Comparison of ENCODE assay signal across 12 cellular contexts in the genomic region with DNA sequence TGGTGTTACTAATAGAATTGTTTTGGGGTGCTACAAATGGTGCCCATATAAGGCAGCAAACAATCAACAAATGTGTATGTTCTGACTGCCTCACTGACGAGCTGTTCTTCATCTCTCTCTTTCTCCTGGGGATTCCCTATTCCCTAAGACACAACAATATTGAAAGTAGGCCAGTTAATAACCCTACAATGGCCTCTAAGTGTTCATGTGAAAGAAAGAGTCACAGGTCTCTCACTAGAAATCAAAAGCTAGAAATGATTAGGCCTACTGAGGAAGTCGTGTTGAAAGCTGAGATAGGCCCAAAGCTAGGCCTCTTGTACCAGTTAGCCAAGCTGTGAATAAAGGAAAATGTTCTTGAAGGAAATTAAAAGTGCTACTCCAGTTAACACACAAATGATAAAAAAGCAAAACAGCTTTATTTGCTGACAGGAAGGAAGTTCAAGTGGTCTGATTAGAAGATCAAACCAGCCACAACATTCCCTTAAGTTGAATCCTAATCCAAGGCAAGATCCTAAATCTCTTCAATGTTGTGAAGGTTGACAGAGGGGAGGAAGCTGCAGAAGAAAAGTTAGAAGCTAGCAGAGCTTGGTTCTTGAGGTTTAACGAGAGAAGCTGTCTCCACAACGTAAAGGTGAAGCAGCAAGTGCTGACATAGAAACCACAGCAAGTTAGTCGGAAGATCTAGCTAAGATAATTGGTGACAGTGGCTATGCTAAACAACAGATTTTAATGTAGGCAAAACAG. TPM values are rescaled to one million over a fixed set of nuclear protein-coding genes. Genes with fewer than 3 reads are reported as not detected.
DNase-seq lines count a peak whose midpoint lies in the region; FAIRE-seq and TF ChIP-seq lines count a peak whose summit lies in the region.
"Had no signal": no experiment of that assay in that cellular context is flagged by ENCODE, and none has a peak within 500 bp of the region (broad histone marks: within the 10 kb centered on the region; RNA-seq: fewer than 3 reads in every experiment).

No MANE protein-coding gene starts in this region.

- H3K4me3 ChIP-seq in sigmoid colon: no peak overlapping the region
- H3K4me3 ChIP-seq in adrenal gland: no peak overlapping the region
- H3K4me3 ChIP-seq in mesendoderm (ENCODE audit: low read length): no peak overlapping the region
- H3K4me3 ChIP-seq: ascending aorta had no signal

- H2BK120ac ChIP-seq in mesendoderm (ENCODE audit: low read depth, low read length): no peak overlapping the region

- intact Hi-C loops in sigmoid colon (cut with DNase I): no loop called here
- intact Hi-C loops in adrenal gland (cut with DNase I): no loop called here

- H4K5ac ChIP-seq in mesendoderm (ENCODE audit: low read length): no peak overlapping the region

- no peak overlapping the region for H3K9ac ChIP-seq in mesendoderm (ENCODE audit: low read length)

- H3K4me1 ChIP-seq in sigmoid colon (peaks cover 0 to 93% (median 83%) of the 10 kb centered on the region in 4 donors), adrenal gland (replicated peaks in 1 of 2) (peaks cover 13 to 44% of the 10 kb centered on the region in 2 donors), mesendoderm (ENCODE audit: control insufficient read depth, low read depth, low read length) (peaks cover 4% of the 10 kb centered on the region)

- H3K4me2 ChIP-seq in mesendoderm (ENCODE audit: low read length): no peak overlapping the region

- no peak for TF ChIP-seq EP300 in sigmoid colon (IDR thresholded peaks at IDR 0.05)

- H3K27me3 ChIP-seq in sigmoid colon: no peaks in the 10 kb centered on the region
- H3K27me3 ChIP-seq in adrenal gland: no peaks in the 10 kb centered on the region
- H3K27me3 ChIP-seq in mesendoderm (ENCODE audit: insufficient read depth, low read length, poor library complexity): no peaks in the 10 kb centered on the region
- H3K27me3 ChIP-seq: ascending aorta had no signal

- no peak overlapping the region for H3K23ac ChIP-seq in mesendoderm (ENCODE audit: low read length)

- DNase-seq in GM12891 (ENCODE audit: insufficient read length, low spot score) (no peak), KG1 (lab: John Stamatoyannopoulos, UW) (peak; percentile 26), sigmoid colon (no peak), NCI-H146 (lab: John Stamatoyannopoulos, UW) (no peak), islet precursor cell (no peak), adrenal gland (no peak), mesendoderm (no peak)
- peak; percentile 73 for DNase-seq in central memory CD4-positive, alpha-beta T cell
- DNase-seq: head of caudate nucleus, NCI-H526, nucleus accumbens had no signal

- H2BK15ac ChIP-seq in mesendoderm (replicated peaks; ENCODE audit: low read depth): no peak overlapping the region

- H2BK5ac ChIP-seq in mesendoderm (ENCODE audit: low read length): no peak overlapping the region

- H3K79me2 ChIP-seq in mesendoderm (ENCODE audit: control insufficient read depth, insufficient read depth, low read length): no peaks in the 10 kb centered on the region

- peaks cover 2% of the 10 kb centered on the region for H3K79me1 ChIP-seq in mesendoderm (ENCODE audit: low read length)

- TF ChIP-seq POLR2A in GM12891 (IDR thresholded peaks at IDR 0.05; ENCODE audit: low read depth, low read length): no peak
- no peak for TF ChIP-seq POLR2A in sigmoid colon (IDR thresholded peaks at IDR 0.05)
- TF ChIP-seq POLR2A in adrenal gland (IDR thresholded peaks at IDR 0.05): no peak

- 39 to 76% methylated on average over 5 of the region's 5 CpGs for WGBS in sigmoid colon, 2 donors
- WGBS in adrenal gland, 4 donors: 63 to 68% (median 65%) methylated on average over 5 of the region's 5 CpGs
- no CpG with 5 or more reads among the region's 5 CpGs for WGBS in mesendoderm (ENCODE audit: extremely low coverage, insufficient coverage, low lambda C conversion rate)

- H3K9me3 ChIP-seq in sigmoid colon (no peaks in the 10 kb centered on the region), adrenal gland (replicated peaks in 1 of 3) (no peaks in the 10 kb centered on the region)
- H3K9me3 ChIP-seq: ascending aorta had no signal

- H2AK5ac ChIP-seq in mesendoderm (ENCODE audit: low read length): no peak overlapping the region

- H3K4ac ChIP-seq in mesendoderm (ENCODE audit: low read depth, low read length): no peak overlapping the region

- H3K27ac ChIP-seq in sigmoid colon (peak overlapping the region; percentile 57 to 98 (median 92)), adrenal gland (peak overlapping the region in 2 of 5 donors; percentile 22 to 26), mesendoderm (ENCODE audit: low read depth, low read length) (no peak overlapping the region)

- no peak overlapping the region for H3K56ac ChIP-seq in mesendoderm (ENCODE audit: low read length)

- H4K8ac ChIP-seq in mesendoderm (ENCODE audit: low read depth, low read length): no peak overlapping the region

- FAIRE-seq in GM12891 (lab: Jason Lieb, UNC): peak; percentile 35

- no peak overlapping the region for H3K18ac ChIP-seq in mesendoderm (ENCODE audit: low read length)

- H3K36me3 ChIP-seq in sigmoid colon: no peaks in the 10 kb centered on the region
- H3K36me3 ChIP-seq in adrenal gland (replicated peaks in 1 of 2): no peaks in the 10 kb centered on the region
- no peaks in the 10 kb centered on the region for H3K36me3 ChIP-seq in mesendoderm (ENCODE audit: control insufficient read depth, insufficient read depth, low read length)
- H3K36me3 ChIP-seq: ascending aorta had no signal

- TF ChIP-seq CTCF in sigmoid colon (IDR thresholded peaks at IDR 0.05): no peak
- TF ChIP-seq CTCF in adrenal gland (IDR thresholded peaks at IDR 0.05): no peak

TF ChIP-seq in GM12891, 5 proteins besides CTCF, POLR2A, EP300 and RAD21:
- no peak for TF ChIP-seq PAX5 (IDR thresholded peaks at IDR 0.05; ENCODE audit: insufficient read depth, low read length, severe bottlenecking)
- TF ChIP-seq TAF1 (IDR thresholded peaks at IDR 0.05; ENCODE audit: low read depth, low read length): no peak
- no peak for TF ChIP-seq POLR2AphosphoS5 (IDR thresholded peaks at IDR 0.05; ENCODE audit: low read depth, low read length)
- peak; percentile 70 for TF ChIP-seq SPI1 (IDR thresholded peaks at IDR 0.05; ENCODE audit: low read depth, low read length)

RNA-seq across cellular contexts. Expression of gene ATP2B4, which starts 26.3 kb away (rescaled TPM):
- polyA plus RNA-seq in GM12891 (2012; ENCODE audit: low read depth, missing spikeins): 3.6 TPM
- 100 to 1,000 TPM; 229 to 595 (median 347) TPM for total RNA-seq in sigmoid colon
- 10 to 100 TPM in 1 of 3 donors, 1 to 10 TPM in 2; 1.6 to 34.5 (median 4.2) TPM for polyA plus RNA-seq in sigmoid colon
- total RNA-seq in adrenal gland: 100 to 1,000 TPM in 4 of 8 donors, 10 to 100 TPM in 4; 88.2 to 120 (median 102) TPM
- 100 to 1,000 TPM in 1 of 3 donors, 10 to 100 TPM in 2; 38.5 to 161 (median 42.8) TPM for polyA plus RNA-seq in adrenal gland
- polyA plus RNA-seq in mesendoderm (2013, experiment 1 of 2): 9.3 TPM
- polyA plus RNA-seq in mesendoderm (2013, experiment 2 of 2): 8.2 TPM

Comparison
In these comparisons a context has a peak if more than half of its experiments do, and no peak if none do; other contexts are left out.
1. DNase-seq: peak in KG1 (single experiment) and central memory CD4-positive, alpha-beta T cell (single experiment); none in GM12891 (single experiment), sigmoid colon (single experiment), NCI-H146 (single experiment), islet precursor cell (single experiment), adrenal gland (0 of 7) and mesendoderm (single experiment).